In genomic region chr18:51933903-51934302, GRCh38 we compare ENCODE assay signal across 29 cellular contexts.
"Had no signal": no experiment of that assay in that cellular context is flagged by ENCODE, and none has a peak within 500 bp of the region (broad histone marks: within the 10 kb centered on the region; RNA-seq: fewer than 3 reads in every experiment).

No MANE protein-coding gene starts in this region.

- H3K27me3 ChIP-seq: colonic mucosa, dorsolateral prefrontal cortex, esophagus muscularis mucosa, esophagus squamous epithelium, foreskin keratinocyte, gastrocnemius medialis, gastroesophageal sphincter, heart left ventricle, heart right ventricle had no signal

- ATAC-seq: effector memory CD8-positive, alpha-beta T cell; esophagus mucosa; foreskin keratinocyte; gastrocnemius medialis; gastroesophageal sphincter; heart left ventricle; heart right ventricle had no signal

- H3K4me3 ChIP-seq: colonic mucosa, coronary artery, dorsolateral prefrontal cortex, esophagus muscularis mucosa, esophagus squamous epithelium, gastrocnemius medialis, gastroesophageal sphincter, heart left ventricle, heart right ventricle had no signal

- H3K4me3 Mint-ChIP-seq: dendritic cell treated with granulocyte-macrophage colony-stimulating factor and Interleukin-4, amounts not matched to agents 40 ng/mL and 50 ng/mL, for 4 days; effector memory CD8-positive, alpha-beta T cell; endodermal cell had no signal

- H3K4me1 Mint-ChIP-seq: endodermal cell had no signal

- H3K4me1 ChIP-seq: colonic mucosa, esophagus muscularis mucosa, esophagus squamous epithelium, foreskin keratinocyte, gastrocnemius medialis, gastroesophageal sphincter, heart left ventricle, heart right ventricle had no signal

- H3K27ac ChIP-seq: colonic mucosa, coronary artery, dorsolateral prefrontal cortex, epithelial cell of prostate, esophagus muscularis mucosa, esophagus squamous epithelium, foreskin keratinocyte, gastrocnemius medialis, gastroesophageal sphincter, heart left ventricle, heart right ventricle had no signal

- H3K9me3 ChIP-seq: colonic mucosa, esophagus muscularis mucosa, esophagus squamous epithelium, gastrocnemius medialis, gastroesophageal sphincter had no signal

- DNase-seq: colonic mucosa; cortex of kidney; dermis blood vessel endothelial cell; dorsolateral prefrontal cortex; effector CD4-positive, alpha-beta T cell; effector CD8-positive, alpha-beta T cell; effector memory CD4-positive, alpha-beta T cell; effector memory CD8-positive, alpha-beta T cell; endodermal cell; erythroblast; esophagus squamous epithelium; foreskin fibroblast; foreskin keratinocyte; foreskin melanocyte; gastrocnemius medialis; glutamatergic neuron; head of caudate nucleus; heart left ventricle; heart right ventricle had no signal

- H3K36me3 ChIP-seq: colonic mucosa, esophagus muscularis mucosa, esophagus squamous epithelium, gastrocnemius medialis, gastroesophageal sphincter, heart left ventricle, heart right ventricle had no signal

- FAIRE-seq: colon, endometrium, endothelial cell of umbilical vein, frontal cortex had no signal

- H3K27me3 Mint-ChIP-seq: dendritic cell treated with granulocyte-macrophage colony-stimulating factor and Interleukin-4, amounts not matched to agents 40 ng/mL and 50 ng/mL, for 4 days; effector memory CD8-positive, alpha-beta T cell had no signal

- H3K27ac Mint-ChIP-seq: dendritic cell treated with granulocyte-macrophage colony-stimulating factor and Interleukin-4, amounts not matched to agents 40 ng/mL and 50 ng/mL, for 4 days; effector memory CD8-positive, alpha-beta T cell; endodermal cell had no signal
